In the genomic region with DNA sequence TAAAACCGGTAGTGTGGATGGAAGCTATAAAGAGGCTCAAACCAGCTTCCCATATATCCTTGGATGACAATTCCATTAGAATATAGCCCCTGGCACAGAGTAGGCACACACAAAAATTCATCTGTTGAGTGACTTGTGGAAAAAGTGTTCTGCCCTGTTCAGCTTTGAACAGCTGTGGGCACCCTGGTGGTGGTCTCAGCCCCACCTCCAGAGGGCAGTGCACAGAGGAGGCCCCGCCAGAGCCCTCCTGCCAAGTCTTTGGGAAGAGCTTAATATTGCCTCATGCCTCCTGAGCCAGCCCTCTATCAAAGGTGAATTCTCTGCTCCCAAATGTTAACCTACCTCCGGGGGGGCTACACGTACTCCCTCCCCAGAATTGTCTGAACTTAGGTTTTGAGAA, we compare ENCODE assay signal across 18 cellular contexts. TPM values are rescaled to one million over a fixed set of nuclear protein-coding genes. Genes with fewer than 3 reads are reported as not detected.
DNase-seq lines count a peak whose midpoint lies in the region; ATAC-seq, FAIRE-seq and TF ChIP-seq lines count a peak whose summit lies in the region.
"Had no signal": no experiment of that assay in that cellular context is flagged by ENCODE, and none has a peak within 500 bp of the region (broad histone marks: within the 10 kb centered on the region; RNA-seq: fewer than 3 reads in every experiment).

No MANE protein-coding gene starts in this region.

- no peak overlapping the region for H3K27ac Mint-ChIP-seq in Calu3 (ENCODE audit: unreplicated experiment)
- H3K27ac Mint-ChIP-seq: activated CD4-positive, alpha-beta T cell treated with anti-CD3 and anti-CD28 coated beads for 36 hours; type B pancreatic cell had no signal

- H3K4me1 Mint-ChIP-seq in Calu3 (ENCODE audit: low read depth, unreplicated experiment), result peaks cover 48% of the 10 kb centered on the region

- H3K27me3 ChIP-seq in bronchial epithelial cell (ENCODE audit: control insufficient read depth, insufficient read depth, low read length), result no peaks in the 10 kb centered on the region
- no peaks in the 10 kb centered on the region for H3K27me3 ChIP-seq in lower lobe of right lung (ENCODE audit: low read depth)
- H3K27me3 ChIP-seq: ascending aorta, neutrophil had no signal

- H3K36me3 Mint-ChIP-seq in Calu3 (ENCODE audit: insufficient read depth, unreplicated experiment), result peaks cover 13% of the 10 kb centered on the region
- H3K36me3 Mint-ChIP-seq: type B pancreatic cell had no signal

- ATAC-seq in lower lobe of right lung, result no peak
- ATAC-seq in GM21390 (IDR thresholded peaks at IDR 0.05; ENCODE audit: unreplicated experiment), result no peak
- no peak for ATAC-seq in GM19351 (IDR thresholded peaks at IDR 0.05; ENCODE audit: unreplicated experiment)
- ATAC-seq: activated CD4-positive, alpha-beta T cell treated with anti-CD3 and anti-CD28 coated beads for 36 hours had no signal

- H3K4me3 Mint-ChIP-seq in Calu3 (ENCODE audit: low read depth, unreplicated experiment), result no peak overlapping the region
- H3K4me3 Mint-ChIP-seq: activated CD4-positive, alpha-beta T cell treated with anti-CD3 and anti-CD28 coated beads for 36 hours; type B pancreatic cell had no signal

- H3K9me3 ChIP-seq in lower lobe of right lung, result no peaks in the 10 kb centered on the region
- H3K9me3 ChIP-seq: ascending aorta, neutrophil had no signal

- H3K9me3 Mint-ChIP-seq in Calu3 (ENCODE audit: low read depth, unreplicated experiment), result no peaks in the 10 kb centered on the region
- H3K9me3 Mint-ChIP-seq: type B pancreatic cell had no signal

- no peak for DNase-seq in AG09309 (ENCODE audit: low read depth)
- DNase-seq in HFF-Myc (ENCODE audit: extremely low read depth, low read depth), result no peak
- no peak for DNase-seq in bronchial epithelial cell (ENCODE audit: low read depth)
- no peak for DNase-seq in lower lobe of right lung
- DNase-seq in Calu3, result no peak
- no peak for DNase-seq in NCI-H1417 treated with DMSO at 0.1 percent for 48 hours (lab: John Stamatoyannopoulos, UW)
- DNase-seq: activated CD4-positive, alpha-beta T cell treated with anti-CD3 and anti-CD28 coated beads for 36 hours; activated T-cell treated with anti-CD3 and anti-CD28 coated beads, Interleukin-2, amount 50 U/mL, for 48 hours; EL; NCI-H2029; NK-92 treated with Interleukin-12 subunit alpha and Interleukin-12 subunit beta, amount 100 ng/mL, for 24 hours had no signal

- H3K4me1 ChIP-seq in lower lobe of right lung, result peaks cover 97% of the 10 kb centered on the region

- CTCF ChIA-PET in Calu3 (lab: Charles Lee), result interaction anchor here (1.5 kb wide), 1 partner anchor 12 kb away, joined by 7 read pairs; no protein-coding TSS in a partner anchor

- H3K27me3 Mint-ChIP-seq in Calu3 (ENCODE audit: unreplicated experiment), result no peaks in the 10 kb centered on the region
- H3K27me3 Mint-ChIP-seq: activated CD4-positive, alpha-beta T cell treated with anti-CD3 and anti-CD28 coated beads for 36 hours; type B pancreatic cell had no signal

- FAIRE-seq in bronchial epithelial cell (lab: Jason Lieb, UNC), result no peak

- intact Hi-C loops in lower lobe of right lung (cut with DNase I) (no loop called here), Calu3 (cut with micrococcal nuclease; ENCODE audit: unreplicated experiment) (no loop called here)

- H3K4me3 ChIP-seq in AG09309 (ENCODE audit: control insufficient read depth, low read depth, low read length) (no peak overlapping the region), HFF-Myc (replicated peaks; ENCODE audit: low read depth, low read length) (no peak overlapping the region), bronchial epithelial cell (ENCODE audit: low read depth, low read length) (no peak overlapping the region), lower lobe of right lung (no peak overlapping the region)
- H3K4me3 ChIP-seq: ascending aorta, lung had no signal

- H3K36me3 ChIP-seq in bronchial epithelial cell (ENCODE audit: control insufficient read depth, insufficient read depth, low read length) (peaks cover 2% of the 10 kb centered on the region), lower lobe of right lung (peaks cover 4% of the 10 kb centered on the region)
- H3K36me3 ChIP-seq: ascending aorta, neutrophil had no signal

- TF ChIP-seq CTCF in AG09309 (IDR thresholded peaks at IDR 0.05; ENCODE audit: control insufficient read depth, insufficient read depth, low read depth, low read length, missing control alignments) (peak; percentile 9), HFF-Myc (IDR thresholded peaks at IDR 0.05; ENCODE audit: low read depth, low read length, missing control alignments) (peak; percentile 20), bronchial epithelial cell (IDR thresholded peaks at IDR 0.05; ENCODE audit: insufficient read depth, low read length, severe bottlenecking) (peak; percentile 17), lower lobe of right lung (IDR thresholded peaks at IDR 0.05) (peak; percentile 19), Calu3 (IDR thresholded peaks at IDR 0.05; ENCODE audit: unreplicated experiment) (no peak)

- peak overlapping the region; percentile 37 for H3K27ac ChIP-seq in lower lobe of right lung
- H3K27ac ChIP-seq: KMS-11, neutrophil had no signal

- no TSS peak for BruUV-seq in Calu3 (replicated peaks; lab: Mats Ljungman, UMichigan)

RNA-seq across cellular contexts. Expression of gene EPAS1, which starts 30.4 kb away (rescaled TPM):
- total RNA-seq in bronchial epithelial cell (99.8 and 102 TPM in 2 replicates), lower lobe of right lung (1,419 TPM), Calu3 (2022) (18.5 and 28.1 TPM in 2 replicates)

Comparison
In these comparisons a context has a peak if more than half of its experiments do, and no peak if none do; other contexts are left out.
1. RNA of gene EPAS1, which starts 30.4 kb away (total RNA-seq): 1,419 TPM in lower lobe of right lung (single experiment); 99.8 to 102 TPM in bronchial epithelial cell and 18.5 to 28.1 TPM in Calu3; every median in the first group is over 10 times any median in the second.